9 cellular contexts compared by ENCODE assay signal in the genomic region with DNA sequence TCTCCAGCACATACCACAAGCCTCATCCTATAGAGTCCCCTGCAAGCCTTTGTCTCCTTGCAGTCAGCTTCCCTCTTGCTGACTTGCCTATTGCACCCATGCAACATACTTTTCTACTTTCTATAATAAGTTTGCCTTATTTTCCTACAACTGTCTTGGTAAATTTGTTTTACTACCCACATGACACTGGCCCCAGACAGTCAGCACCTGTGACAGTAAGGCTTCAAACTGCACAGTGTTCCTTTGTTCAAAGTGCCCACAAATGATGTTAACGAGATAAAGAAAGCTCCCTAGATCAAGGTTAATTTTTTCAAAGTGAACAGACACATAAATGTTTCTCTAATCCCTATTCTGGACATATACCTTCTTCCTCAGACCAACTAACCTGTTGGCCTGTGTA.
"Had no signal": no experiment of that assay in that cellular context is flagged by ENCODE, and none has a peak within 500 bp of the region (broad histone marks: within the 10 kb centered on the region; RNA-seq: fewer than 3 reads in every experiment).

No MANE protein-coding gene starts in this region.

- H3K27ac Mint-ChIP-seq: GM23338 had no signal

- FAIRE-seq: H1, HTR-8/SVneo had no signal

- DNase-seq: H7, IMR-90, KBM-7 had no signal

- H3K4me3 Mint-ChIP-seq: GM23338 had no signal

- H3K36me3 ChIP-seq: HAP-1 had no signal

- H3K4me1 Mint-ChIP-seq: GM23338 had no signal

- ATAC-seq: GM23338, HCT116 had no signal

- H3K4me2 ChIP-seq: GM23338, KMS-11 had no signal

- H2AFZ ChIP-seq: GM23338 had no signal

- H3K27ac ChIP-seq: KMS-11 had no signal

- H3K4me3 ChIP-seq: GM23338, HAP-1 had no signal

- H3K9ac ChIP-seq: KMS-11 had no signal

- H3K4me1 ChIP-seq: HAP-1 had no signal
